In the genomic region with DNA sequence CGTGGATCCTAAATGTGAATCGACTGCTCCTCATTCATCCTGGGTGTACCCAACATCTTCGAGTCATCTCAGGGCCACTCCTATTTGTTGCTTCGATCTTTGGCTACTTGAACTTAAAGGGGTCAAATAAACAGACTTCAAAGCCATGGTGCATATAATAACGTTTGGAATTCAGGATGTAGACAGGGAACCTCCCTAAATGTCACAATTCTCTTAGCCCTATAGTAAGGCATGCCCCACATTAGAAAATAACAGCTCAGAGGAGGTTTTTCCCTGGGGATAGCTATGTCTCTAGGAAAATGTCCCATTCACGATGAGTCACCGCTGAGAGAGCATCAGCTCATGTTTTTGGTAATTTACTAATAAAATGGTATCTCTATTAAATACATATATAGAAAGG, we compare ENCODE assay signal across 19 cellular contexts. TPM values are rescaled to one million over a fixed set of nuclear protein-coding genes. Genes with fewer than 3 reads are reported as not detected.
DNase-seq lines count a peak whose midpoint lies in the region; ATAC-seq, FAIRE-seq and TF ChIP-seq lines count a peak whose summit lies in the region.
"Had no signal": no experiment of that assay in that cellular context is flagged by ENCODE, and none has a peak within 500 bp of the region (broad histone marks: within the 10 kb centered on the region; RNA-seq: fewer than 3 reads in every experiment).

No MANE protein-coding gene starts in this region.

- H3K4me3 ChIP-seq in astrocyte (ENCODE audit: insufficient read depth, low read depth, low read length) = no peak overlapping the region
- H3K4me3 ChIP-seq: stomach, vagina had no signal

- H3K4me3 Mint-ChIP-seq in HFFc6 (peak overlapping the region; percentile 29), astrocyte (ENCODE audit: unreplicated experiment) (no peak overlapping the region)
- H3K4me3 Mint-ChIP-seq: activated naive CD4-positive, alpha-beta T cell treated with anti-CD3 and anti-CD28 coated beads, Interleukin-2, amount 50 U/mL, for 24 hours; neural crest cell had no signal

- H4K20me1 ChIP-seq in astrocyte (ENCODE audit: insufficient read depth, low read length) = no peaks in the 10 kb centered on the region

- H3K36me3 Mint-ChIP-seq in HFFc6 (ENCODE audit: low read depth) (no peaks in the 10 kb centered on the region), astrocyte (ENCODE audit: low read depth, unreplicated experiment) (no peaks in the 10 kb centered on the region)
- H3K36me3 Mint-ChIP-seq: activated naive CD4-positive, alpha-beta T cell treated with anti-CD3 and anti-CD28 coated beads, Interleukin-2, amount 50 U/mL, for 24 hours had no signal

- no peak for TF ChIP-seq POLR2A in GM12892 (IDR thresholded peaks at IDR 0.05; ENCODE audit: low read depth, low read length)

- H3K9me3 ChIP-seq in astrocyte (ENCODE audit: insufficient read depth, low read depth, low read length) = no peaks in the 10 kb centered on the region
- H3K9me3 ChIP-seq: SK-N-SH, stomach, vagina had no signal

- DNase-seq in AG08395 (ENCODE audit: low spot score) (peak; percentile 74), HFFc6 (peak; percentile 63), astrocyte (ENCODE audit: low read depth) (peak; percentile 22), foreskin keratinocyte (peak; percentile 22 to 42), GM12892 (ENCODE audit: insufficient read length) (no peak)
- DNase-seq in stimulated activated CD4-positive, alpha-beta T cell treated with anti-CD3 and anti-CD28 coated beads, Interleukin-4, amount 100 ng/mL, for 24 hours = no peak
- DNase-seq: effector memory CD4-positive, alpha-beta T cell; mesendoderm; NCI-H2029 treated with DMSO at 0.1 percent for 48 hours; NCI-H526; SK-N-SH; stomach had no signal

- H3K9me3 Mint-ChIP-seq in HFFc6 (no peaks in the 10 kb centered on the region), astrocyte (ENCODE audit: unreplicated experiment) (no peaks in the 10 kb centered on the region)
- H3K9me3 Mint-ChIP-seq: activated naive CD4-positive, alpha-beta T cell treated with anti-CD3 and anti-CD28 coated beads, Interleukin-2, amount 50 U/mL, for 24 hours; neural crest cell had no signal

- H3K27ac ChIP-seq in astrocyte (ENCODE audit: low read depth, low read length) (no peak overlapping the region), foreskin keratinocyte (peak overlapping the region; percentile 37)
- H3K27ac ChIP-seq: stomach, vagina had no signal

- no peak overlapping the region for H2AFZ ChIP-seq in astrocyte (ENCODE audit: low read depth, low read length)

- no peaks in the 10 kb centered on the region for H3K27me3 ChIP-seq in astrocyte (ENCODE audit: insufficient read depth, low read length)
- H3K27me3 ChIP-seq in foreskin keratinocyte = no peaks in the 10 kb centered on the region
- H3K27me3 ChIP-seq: vagina had no signal

- ATAC-seq in foreskin keratinocyte (peak; percentile 54), HG03439 (IDR thresholded peaks at IDR 0.05; ENCODE audit: unreplicated experiment) (no peak), HG02678 (IDR thresholded peaks at IDR 0.05; ENCODE audit: unreplicated experiment) (no peak)

- no peaks in the 10 kb centered on the region for H3K79me2 ChIP-seq in astrocyte (ENCODE audit: insufficient read depth, low read length)

- H3K4me1 Mint-ChIP-seq in HFFc6 (ENCODE audit: low read depth) (peaks cover 33% of the 10 kb centered on the region), astrocyte (ENCODE audit: low read depth, unreplicated experiment) (peaks cover 10% of the 10 kb centered on the region)
- H3K4me1 Mint-ChIP-seq: activated naive CD4-positive, alpha-beta T cell treated with anti-CD3 and anti-CD28 coated beads, Interleukin-2, amount 50 U/mL, for 24 hours had no signal

- no peak overlapping the region for H3K9ac ChIP-seq in astrocyte (ENCODE audit: low read length)
- H3K9ac ChIP-seq: SK-N-SH had no signal

- FAIRE-seq in astrocyte (lab: Jason Lieb, UNC) = no peak
- FAIRE-seq in GM12892 (lab: Jason Lieb, UNC) = no peak
- FAIRE-seq: D721Med, GM18507 had no signal

- H3K4me2 ChIP-seq in astrocyte (ENCODE audit: low read length) = peak overlapping the region; percentile 28
- H3K4me2 ChIP-seq: SK-N-SH had no signal

- TF ChIP-seq CTCF in HFFc6 (IDR thresholded peaks at IDR 0.05) (no peak), astrocyte (IDR thresholded peaks at IDR 0.05; ENCODE audit: insufficient read depth, low read depth, low read length) (no peak), foreskin keratinocyte (conservative IDR thresholded peaks at IDR 0.05) (no peak)

- H3K4me1 ChIP-seq in astrocyte (ENCODE audit: insufficient read depth, low read length) (peaks cover 11% of the 10 kb centered on the region), foreskin keratinocyte (peaks cover 12% of the 10 kb centered on the region)

- no peaks in the 10 kb centered on the region for H3K36me3 ChIP-seq in astrocyte (ENCODE audit: insufficient read depth, low read length)
- H3K36me3 ChIP-seq: stomach, vagina had no signal

- H3K27me3 Mint-ChIP-seq in HFFc6 (ENCODE audit: insufficient read depth) (peaks cover 4% of the 10 kb centered on the region), astrocyte (ENCODE audit: low read depth, unreplicated experiment) (peaks cover 16% of the 10 kb centered on the region)

- H3K27ac Mint-ChIP-seq in HFFc6 (peak overlapping the region; percentile 4; the same call in 1 of the 2 replicates), astrocyte (ENCODE audit: unreplicated experiment) (no peak overlapping the region)
- H3K27ac Mint-ChIP-seq: activated naive CD4-positive, alpha-beta T cell treated with anti-CD3 and anti-CD28 coated beads, Interleukin-2, amount 50 U/mL, for 24 hours had no signal

RNA-seq across cellular contexts. Expression of a gene that starts 54.8 kb away (rescaled TPM):
- total RNA-seq in HFFc6 (2021; fragmentation: NEBNext Ultra II Directional; extraction: Animal tissue kit (Norgen Biotek cat#: 25700)) = under 1 TPM in 5 of 6 experiments, not detected in 1; 0.05 to 0.43 (median 0.11) TPM
- total RNA-seq in astrocyte = 2.2 and 2.8 TPM in 2 replicates
- 0.18 and 2.3 TPM in 2 replicates for total RNA-seq in foreskin keratinocyte
- 0.07 and 1.0 TPM in 2 replicates for polyA plus RNA-seq in foreskin keratinocyte
- polyA plus RNA-seq in GM12892 (2012; ENCODE audit: missing spikeins) = 0.21 TPM
- polyA plus RNA-seq: SK-N-SH had no signal

Comparison
In these comparisons a context has a peak if more than half of its experiments do, and no peak if none do; other contexts are left out.
1. DNase-seq: peak in AG08395 (single experiment), HFFc6 (single experiment), astrocyte (single experiment) and foreskin keratinocyte (2 of 2); none in stimulated activated CD4-positive, alpha-beta T cell treated with anti-CD3 and anti-CD28 coated beads, Interleukin-4, amount 100 ng/mL, for 24 hours (single experiment) and GM12892 (single experiment).